In genomic region chr1:243589286-243589685, GRCh38 we compare ENCODE assay signal across 8 cellular contexts.
DNase-seq lines count a peak whose midpoint lies in the region; ATAC-seq, FAIRE-seq and TF ChIP-seq lines count a peak whose summit lies in the region.
"Not testable (repeated sequence)": the region's sequence is repeated elsewhere in the genome, so short reads cannot be mapped to it uniquely, and the experiment has no call there.

No MANE protein-coding gene starts in this region.

- ATAC-seq in GM18870 (IDR thresholded peaks at IDR 0.05; ENCODE audit: unreplicated experiment) (peak; percentile 70), GM19463 (IDR thresholded peaks at IDR 0.05; ENCODE audit: unreplicated experiment) (peak; percentile 64), GM21737 (IDR thresholded peaks at IDR 0.05; ENCODE audit: unreplicated experiment) (peak; percentile 65), HG02885 (IDR thresholded peaks at IDR 0.05; ENCODE audit: poor library complexity, unreplicated experiment) (peak; percentile 74), HG03139 (IDR thresholded peaks at IDR 0.05; ENCODE audit: unreplicated experiment) (peak; percentile 66), HG03565 (IDR thresholded peaks at IDR 0.05; ENCODE audit: unreplicated experiment) (peak; percentile 58), GM12878 (peak; percentile 73)

- not testable (repeated sequence) for H3K27me3 ChIP-seq in GM12878 (replicated peaks in 1 of 2; ENCODE audit: control insufficient read depth in 2 of 2, insufficient read depth in 2 of 2, low read length in 1 of 2)

- H2AFZ ChIP-seq in GM12878 (ENCODE audit: control insufficient read depth, low read depth, low read length), result not testable (repeated sequence)

- H3K9me3 ChIP-seq in GM12878 (replicated peaks; ENCODE audit: control insufficient read depth, insufficient read depth, low read length), result not testable (repeated sequence)

- BruUV-seq in GM12878 (replicated peaks; lab: Mats Ljungman, UMichigan), result not testable (repeated sequence)

- not testable (repeated sequence) for H3K4me3 ChIP-seq in GM12864 (ENCODE audit: low read depth, low read length); GM12878

- RAD21 ChIA-PET in GM12878 (lab: Charles Lee; ENCODE audit: unreplicated experiment), result not testable (repeated sequence)

- not testable (repeated sequence) for TF ChIP-seq CTCF in GM12864 (IDR thresholded peaks at IDR 0.05; ENCODE audit: low read depth, low read length, missing control alignments); GM12878 (IDR thresholded peaks at IDR 0.05 in 2 of 3, conservative IDR thresholded peaks at IDR 0.05 in 1 of 3; ENCODE audit: control insufficient read depth in 2 of 3, extremely low read depth in 1 of 3, insufficient read depth in 1 of 3, low read depth in 3 of 3, low read length in 3 of 3)

- intact Hi-C loops in GM12878 (cut with micrococcal nuclease; ENCODE audit: unreplicated experiment), result loop anchor here (5.0 to 10.0 kb wide), 2 partner anchors 138 to 244 kb away; no protein-coding TSS in a partner anchor

- peak overlapping the region; percentile 65; the same call in 1 of the 2 replicates for H3K27ac ChIP-seq in GM12878 (ENCODE audit: control insufficient read depth, insufficient read depth)

- not testable (repeated sequence) for H3K79me2 ChIP-seq in GM12878 (ENCODE audit: control insufficient read depth, insufficient read depth, low read length)

- POLR2A ChIA-PET in GM12878 (lab: Charles Lee), result interaction anchor here (0.7 kb wide), 1 partner anchor 355 kb away, joined by 4 read pairs; no protein-coding TSS in a partner anchor

- peak overlapping the region; percentile 44; the same call in 1 of the 2 replicates for H3K4me2 ChIP-seq in GM12878 (ENCODE audit: control insufficient read depth, insufficient read depth)

- not testable (repeated sequence) for FAIRE-seq in GM12878 (lab: Jason Lieb, UNC)

- WGBS in GM12878 (ENCODE audit: insufficient coverage, insufficient replicate concordance, low lambda C conversion rate, missing lambda C conversion rate), result 0% methylated on average over 2 of the region's 3 CpGs

- TF ChIP-seq RAD21 in GM12878 (IDR thresholded peaks at IDR 0.05; ENCODE audit: insufficient read depth, low read depth, low read length), result not testable (repeated sequence)

- peaks cover 19% of the 10 kb centered on the region for H3K4me1 ChIP-seq in GM12878 (ENCODE audit: control insufficient read depth, insufficient read depth, low read length)

- 0 out of 4 replicates have a peak, but pooled peaks of 1 of the 2 experiments have one; percentile 15 for TF ChIP-seq EP300 in GM12878 (IDR thresholded peaks at IDR 0.05; ENCODE audit: borderline replicate concordance in 1 of 2, control insufficient read depth in 1 of 2, low read depth in 2 of 2, low read length in 2 of 2)

- SMC1A ChIA-PET in GM12878 (lab: Charles Lee; ENCODE audit: uncharacterized antibody, unreplicated experiment), result not testable (repeated sequence)

- peak; percentile 46 for DNase-seq in GM12864 (ENCODE audit: low read depth)
- peak; percentile 23 for DNase-seq in GM12878 (ENCODE audit: low read depth, low spot score)

- TF ChIP-seq POLR2A in GM12878 (IDR thresholded peaks at IDR 0.05; ENCODE audit: low read depth, low read length), result not testable (repeated sequence)

- H3K36me3 ChIP-seq in GM12878 (ENCODE audit: control insufficient read depth in 2 of 2, insufficient read depth in 2 of 2, low read length in 1 of 2), result not testable (repeated sequence)

- CTCF ChIA-PET in GM12878 (lab: Yijun Ruan, JAX), result not testable (repeated sequence)

- H4K20me1 ChIP-seq in GM12878 (ENCODE audit: control insufficient read depth, insufficient read depth), result not testable (repeated sequence)

- not testable (repeated sequence) for H3K9ac ChIP-seq in GM12878 (ENCODE audit: control insufficient read depth, insufficient read depth, low read length)

- in situ Hi-C loops in GM12878 (cut with MboI), result not testable (repeated sequence)

TF ChIP-seq in GM12878, 131 proteins besides CTCF, POLR2A, EP300 and RAD21:
- TF ChIP-seq TCF12 (IDR thresholded peaks at IDR 0.05; ENCODE audit: low read depth, low read length) (0 out of 2 replicates have a peak, but pooled peaks have one; percentile 39), MEF2A (IDR thresholded peaks at IDR 0.05; ENCODE audit: insufficient read depth, low read depth, low read length) (peak; percentile 85), ATF7 (IDR thresholded peaks at IDR 0.05; ENCODE audit: low read depth) (peak; percentile 26; the same call in 1 of the 2 replicates), POU2F2 (IDR thresholded peaks at IDR 0.05; ENCODE audit: borderline replicate concordance, low read depth, low read length) (peak; percentile 87; the same call in 2 of the 3 replicates), FOXM1 (IDR thresholded peaks at IDR 0.05; ENCODE audit: low read depth, low read length) (0 out of 2 replicates have a peak, but pooled peaks have one; percentile 67), GABPA (IDR thresholded peaks at IDR 0.05; ENCODE audit: low read depth) (0 out of 2 replicates have a peak, but pooled peaks have one; percentile 20), RUNX3 (IDR thresholded peaks at IDR 0.05; ENCODE audit: low read length) (peak; percentile 94), CBFB (IDR thresholded peaks at IDR 0.05; ENCODE audit: low read depth) (peak; percentile 38; the same call in 1 of the 2 replicates), NFIC (IDR thresholded peaks at IDR 0.05; ENCODE audit: low read depth, low read length) (peak; percentile 88), ATF2 (IDR thresholded peaks at IDR 0.05; ENCODE audit: low read length) (peak; percentile 58), EED (IDR thresholded peaks at IDR 0.05; ENCODE audit: low read depth) (peak; percentile 75), CREM (IDR thresholded peaks at IDR 0.05; ENCODE audit: low read depth) (peak; percentile 45; the same call in 1 of the 2 replicates), JUNB (IDR thresholded peaks at IDR 0.05) (peak; percentile 63), ZBED1 (IDR thresholded peaks at IDR 0.05; ENCODE audit: borderline replicate concordance) (0 out of 2 replicates have a peak, but pooled peaks have one; percentile 57)
